2 cellular contexts compared by ENCODE assay signal in genomic region chr6:43662948-43663347, GRCh38. TPM values are rescaled to one million over a fixed set of nuclear protein-coding genes. Genes with fewer than 3 reads are reported as not detected.
"Had no signal": no experiment of that assay in that cellular context is flagged by ENCODE, and none has a peak within 500 bp of the region (broad histone marks: within the 10 kb centered on the region; RNA-seq: fewer than 3 reads in every experiment).

No MANE protein-coding gene starts in this region.

RNA-seq across cellular contexts. Expression of gene RSPH9, which starts 18.1 kb away (rescaled TPM):
- total RNA-seq: thoracic aorta, transverse colon had no signal
